Comparison of ENCODE assay signal across 9 cellular contexts in genomic region chr6:160972111-160972510, GRCh38. TPM values are rescaled to one million over a fixed set of nuclear protein-coding genes. Genes with fewer than 3 reads are reported as not detected.
DNase-seq lines count a peak whose midpoint lies in the region; ATAC-seq and TF ChIP-seq lines count a peak whose summit lies in the region.
"Had no signal": no experiment of that assay in that cellular context is flagged by ENCODE, and none has a peak within 500 bp of the region (broad histone marks: within the 10 kb centered on the region; RNA-seq: fewer than 3 reads in every experiment).

No MANE protein-coding gene starts in this region.

- H3K4me3 ChIP-seq in ovary, result no peak overlapping the region

- no peak for TF ChIP-seq CTCF in ovary (IDR thresholded peaks at IDR 0.05)

- no peak for TF ChIP-seq EP300 in ovary (IDR thresholded peaks at IDR 0.05)

- H3K4me3 Mint-ChIP-seq in stimulated activated naive CD8-positive, alpha-beta T cell treated with anti-CD3 and anti-CD28 coated beads, Interleukin-15, amount 100 ng/mL, for 72 hours, result no peak overlapping the region

- H3K9me3 ChIP-seq in ovary, result no peaks in the 10 kb centered on the region

- DNase-seq in A172 (ENCODE audit: low spot score), result peak; percentile 60
- DNase-seq in HPDE6-E6E7 (ENCODE audit: extremely low spot score), result peak; percentile 92
- peak; percentile 41 for DNase-seq in brain pericyte (ENCODE audit: low read depth, low spot score)
- DNase-seq in ovary, result no peak
- no peak for DNase-seq in stimulated activated naive CD8-positive, alpha-beta T cell treated with anti-CD3 and anti-CD28 coated beads, Interleukin-15, amount 100 ng/mL, for 72 hours
- no peak for DNase-seq in head of caudate nucleus

- H3K9me3 Mint-ChIP-seq in stimulated activated naive CD8-positive, alpha-beta T cell treated with anti-CD3 and anti-CD28 coated beads, Interleukin-15, amount 100 ng/mL, for 72 hours, result no peaks in the 10 kb centered on the region

- intact Hi-C loops in ovary (cut with DNase I) (no loop called here), head of caudate nucleus (cut with DNase I) (no loop called here)

- no peaks in the 10 kb centered on the region for H3K4me1 Mint-ChIP-seq in stimulated activated naive CD8-positive, alpha-beta T cell treated with anti-CD3 and anti-CD28 coated beads, Interleukin-15, amount 100 ng/mL, for 72 hours

- H3K36me3 ChIP-seq in ovary, result no peaks in the 10 kb centered on the region

- TF ChIP-seq POLR2A in ovary (IDR thresholded peaks at IDR 0.05), result no peak

- peaks cover 18% of the 10 kb centered on the region for H3K4me1 ChIP-seq in ovary (ENCODE audit: insufficient read depth)

- H3K27ac Mint-ChIP-seq in stimulated activated naive CD8-positive, alpha-beta T cell treated with anti-CD3 and anti-CD28 coated beads, Interleukin-15, amount 100 ng/mL, for 72 hours, result no peak overlapping the region

- ATAC-seq in GM19025 (IDR thresholded peaks at IDR 0.05; ENCODE audit: low read depth, unreplicated experiment), result peak; percentile 72
- no peak for ATAC-seq in GM18873 (IDR thresholded peaks at IDR 0.05; ENCODE audit: low FRiP score, unreplicated experiment)
- ATAC-seq in stimulated activated naive CD8-positive, alpha-beta T cell treated with anti-CD3 and anti-CD28 coated beads, Interleukin-15, amount 100 ng/mL, for 72 hours, result no peak
- ATAC-seq: Panc1 had no signal

- 9 to 19% (median 11%) methylated on average over 3 of the region's 3 CpGs for WGBS in ovary, 3 donors

- H3K27me3 Mint-ChIP-seq in stimulated activated naive CD8-positive, alpha-beta T cell treated with anti-CD3 and anti-CD28 coated beads, Interleukin-15, amount 100 ng/mL, for 72 hours, result peaks cover 16% of the 10 kb centered on the region

- no peaks in the 10 kb centered on the region for H3K27me3 ChIP-seq in ovary

- no peak overlapping the region for H3K27ac ChIP-seq in ovary

RNA-seq across cellular contexts. Expression of gene MAP3K4, which starts 19.5 kb away (rescaled TPM):
- 17.8 and 19.5 TPM in 2 replicates for total RNA-seq in A172 (2014; rRNA removed; shearing (Covaris generic))
- 10 to 100 TPM; 27.5 to 52.3 (median 45.8) TPM for total RNA-seq in ovary
- polyA plus RNA-seq in ovary, result 10 to 100 TPM; 15.6 to 21.4 TPM

Comparison
In these comparisons a context has a peak if more than half of its experiments do, and no peak if none do; other contexts are left out.
1. DNase-seq: peak in A172 (single experiment), HPDE6-E6E7 (single experiment) and brain pericyte (single experiment); none in ovary (0 of 5), stimulated activated naive CD8-positive, alpha-beta T cell treated with anti-CD3 and anti-CD28 coated beads, Interleukin-15, amount 100 ng/mL, for 72 hours (0 of 2) and head of caudate nucleus (0 of 42).